Comparison of ENCODE assay signal across 8 cellular contexts in the genomic region with DNA sequence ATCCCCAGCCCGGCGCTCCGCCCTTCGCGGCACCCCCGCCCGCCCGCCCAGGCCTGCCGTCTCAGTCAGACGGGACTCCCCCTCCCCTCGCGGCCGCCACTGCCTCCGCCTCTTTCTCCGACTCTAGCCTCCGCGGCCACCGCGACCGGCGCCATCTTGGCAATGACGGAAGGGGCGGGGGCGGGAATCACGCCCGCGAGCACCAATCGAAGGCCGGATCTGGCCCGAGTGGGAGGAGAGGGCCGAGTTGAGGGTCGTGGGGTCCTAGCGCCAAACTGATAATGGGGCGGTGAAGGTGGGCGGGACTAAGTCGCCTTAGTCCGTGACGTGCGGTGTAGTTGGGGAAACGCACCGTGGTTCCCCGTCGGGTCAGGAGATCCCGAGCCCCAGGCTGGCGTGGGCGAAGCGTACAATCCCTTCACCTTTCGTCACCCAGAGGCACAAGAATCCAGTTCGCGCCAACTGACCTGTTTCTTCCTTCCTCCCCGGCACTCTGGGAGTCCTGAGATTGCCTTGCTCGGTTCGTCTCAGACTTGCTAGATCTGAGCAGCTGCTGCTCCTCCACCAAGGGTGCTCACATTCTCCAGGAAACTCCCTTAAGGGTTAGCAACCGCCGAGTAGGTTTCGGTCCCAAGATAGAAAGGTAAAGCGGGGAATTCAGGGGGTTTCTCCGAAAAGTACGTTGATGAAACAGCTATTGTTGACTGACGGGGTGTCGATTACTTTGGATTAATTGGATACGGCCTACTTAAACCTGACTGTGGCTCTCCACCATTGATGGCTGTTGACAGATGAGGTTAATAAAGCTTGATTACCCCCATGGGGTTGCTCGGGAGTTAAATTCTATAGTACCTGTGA.
DNase-seq lines count a peak whose midpoint lies in the region; ATAC-seq lines count a peak whose summit lies in the region.

A gene (minus strand): TSS at position 164 of the 858 bp plus-strand sequence. CDS start 35,843 bp downstream, outside the sequence.

- no peaks in the 10 kb centered on the region for H3K27me3 Mint-ChIP-seq in central memory CD8-positive, alpha-beta T cell

- peaks cover 42% of the 10 kb centered on the region for H3K4me1 Mint-ChIP-seq in central memory CD8-positive, alpha-beta T cell

- ATAC-seq in GM19023 (IDR thresholded peaks at IDR 0.05; ENCODE audit: unreplicated experiment) (peak; percentile 88), HG03280 (IDR thresholded peaks at IDR 0.05; ENCODE audit: unreplicated experiment) (peak; percentile 85)
- ATAC-seq in central memory CD8-positive, alpha-beta T cell (replicated peaks; ENCODE audit: extremely low read depth, poor library complexity, severe bottlenecking): peak; percentile 81

- peaks cover 18% of the 10 kb centered on the region for H3K36me3 Mint-ChIP-seq in central memory CD8-positive, alpha-beta T cell (ENCODE audit: insufficient read depth)

- H3K27ac Mint-ChIP-seq in central memory CD8-positive, alpha-beta T cell (ENCODE audit: low read depth): peak within 1 kb of the TSS; percentile 99

- DNase-seq in AG08396 (ENCODE audit: low spot score): peak; percentile 93
- peak; percentile 85 for DNase-seq in NCI-H345 treated with DMSO at 0.1 percent for 48 hours (lab: John Stamatoyannopoulos, UW; ENCODE audit: unreplicated experiment)
- DNase-seq in activated CD4-positive, CD25-positive, alpha-beta regulatory T cell treated with anti-CD3 and anti-CD28 coated beads, Interleukin-2, amount 50 U/mL, for 16 hours (ENCODE audit: low read depth, low spot score): peak; percentile 97
- DNase-seq in central memory CD8-positive, alpha-beta T cell (ENCODE audit: low spot score in 2 of 2): peak; percentile 96 to 99
- DNase-seq in iris pigment epithelial cell (ENCODE audit: low read depth): peak; percentile 99
- DNase-seq in stimulated activated CD4-positive, alpha-beta T cell treated with anti-CD3 and anti-CD28 coated beads, Interleukin-12 subunit alpha, Interleukin-12 subunit beta, amount 100 ng/mL, for 4 hours: peak; percentile 96

- no peaks in the 10 kb centered on the region for H3K9me3 Mint-ChIP-seq in central memory CD8-positive, alpha-beta T cell

- H3K4me3 Mint-ChIP-seq in central memory CD8-positive, alpha-beta T cell: peak within 1 kb of the TSS; percentile 86

Comparison
In these comparisons a context has a peak if more than half of its experiments do, and no peak if none do; other contexts are left out.
1. Peak in every context shown above with its lines: DNase-seq and ATAC-seq.